In genomic region chr4:89110541-89110985, GRCh38 we compare ENCODE assay signal across 8 cellular contexts. TPM values are rescaled to one million over a fixed set of nuclear protein-coding genes. Genes with fewer than 3 reads are reported as not detected.
DNase-seq lines count a peak whose midpoint lies in the region; ATAC-seq and TF ChIP-seq lines count a peak whose summit lies in the region.

No MANE protein-coding gene starts in this region.

- H3K36me3 ChIP-seq in gastroesophageal sphincter = no peaks in the 10 kb centered on the region

- DNase-seq in activated naive CD4-positive, alpha-beta T cell treated with Interleukin-2 at 50 U/mL for 16 hours = no peak
- DNase-seq in T-cell = peak in 2 of 34 experiments; percentile 2
- DNase-seq in skeletal muscle cell (ENCODE audit: low read depth) = no peak
- no peak for DNase-seq in COLO829 (ENCODE audit: low spot score)
- no peak for DNase-seq in GM19240 (ENCODE audit: insufficient read length, low spot score)

- no peak for TF ChIP-seq EP300 in gastroesophageal sphincter (IDR thresholded peaks at IDR 0.05)

- H3K27ac ChIP-seq in gastroesophageal sphincter = peak overlapping the region in 3 of 4 donors; percentile 80 to 87 (median 85)

- H3K9me3 ChIP-seq in gastroesophageal sphincter = no peaks in the 10 kb centered on the region

- CTCF ChIA-PET in T-cell (lab: Charles Lee) = interaction anchor here in 1 of 2 donors (0.7 kb wide), 1 partner anchor 56 kb away, joined by 3 read pairs; no protein-coding TSS in a partner anchor

- POLR2A ChIA-PET in T-cell (lab: Charles Lee) = no interaction called here

- WGBS in gastroesophageal sphincter (ENCODE audit: low coverage in 1 of 2), 2 donors = 2 to 4% methylated on average over 4 to 7 of the region's 30 CpGs

- TF ChIP-seq CTCF in gastroesophageal sphincter (IDR thresholded peaks at IDR 0.05) = no peak

- H3K4me3 Mint-ChIP-seq in activated naive CD4-positive, alpha-beta T cell treated with anti-CD3 and anti-CD28 coated beads, Interleukin-2, amount 50 U/mL, for 24 hours = peak overlapping the region; percentile 92
- peak overlapping the region; percentile 86 to 92 (median 87) for H3K4me3 Mint-ChIP-seq in T-cell

- peaks cover 14% of the 10 kb centered on the region for H3K9me3 Mint-ChIP-seq in activated naive CD4-positive, alpha-beta T cell treated with anti-CD3 and anti-CD28 coated beads, Interleukin-2, amount 50 U/mL, for 24 hours
- H3K9me3 Mint-ChIP-seq in T-cell = peaks cover 4 to 8% (median 7%) of the 10 kb centered on the region in 3 donors

- no peaks in the 10 kb centered on the region for H3K27me3 ChIP-seq in gastroesophageal sphincter

- peaks cover 16% of the 10 kb centered on the region for H3K36me3 Mint-ChIP-seq in activated naive CD4-positive, alpha-beta T cell treated with anti-CD3 and anti-CD28 coated beads, Interleukin-2, amount 50 U/mL, for 24 hours
- H3K36me3 Mint-ChIP-seq in T-cell = peaks cover 25% of the 10 kb centered on the region

- no peak for TF ChIP-seq POLR2A in gastroesophageal sphincter (IDR thresholded peaks at IDR 0.05)

- H3K27ac Mint-ChIP-seq in activated naive CD4-positive, alpha-beta T cell treated with anti-CD3 and anti-CD28 coated beads, Interleukin-2, amount 50 U/mL, for 24 hours = peak overlapping the region; percentile 93
- H3K27ac Mint-ChIP-seq in T-cell = peak overlapping the region; percentile 75

- H3K4me3 ChIP-seq in gastroesophageal sphincter (peak overlapping the region; percentile 82 to 96), skeletal muscle cell (ENCODE audit: low read depth, low read length) (peak overlapping the region; percentile 80)

- H3K4me1 Mint-ChIP-seq in activated naive CD4-positive, alpha-beta T cell treated with anti-CD3 and anti-CD28 coated beads, Interleukin-2, amount 50 U/mL, for 24 hours = peaks cover 25% of the 10 kb centered on the region
- peaks cover 20 to 29% (median 25%) of the 10 kb centered on the region in 3 donors for H3K4me1 Mint-ChIP-seq in T-cell

- peaks cover 0 to 21% (median 3%) of the 10 kb centered on the region in 3 donors for H3K4me1 ChIP-seq in gastroesophageal sphincter

- H3K27me3 Mint-ChIP-seq in activated naive CD4-positive, alpha-beta T cell treated with anti-CD3 and anti-CD28 coated beads, Interleukin-2, amount 50 U/mL, for 24 hours = peaks cover 10% of the 10 kb centered on the region
- peaks cover 0 to 9% of the 10 kb centered on the region in 2 donors for H3K27me3 Mint-ChIP-seq in T-cell

- no peak for ATAC-seq in T-cell (replicated peaks in 1 of 4)
- no peak for ATAC-seq in gastroesophageal sphincter
- ATAC-seq in GM18858 (IDR thresholded peaks at IDR 0.05; ENCODE audit: unreplicated experiment) = no peak

RNA-seq across cellular contexts. Expression of gene TIGD2, which starts 0.8 kb away (rescaled TPM):
- 1 to 10 TPM; 3.8 to 6.7 (median 5.2) TPM for total RNA-seq in T-cell
- total RNA-seq in gastroesophageal sphincter = 1 to 10 TPM; 1.2 to 4.5 (median 2.9) TPM

RNA-seq across cellular contexts. Expression of gene FAM13A, which starts 53.6 kb away (rescaled TPM):
- total RNA-seq in T-cell = 10 to 100 TPM; 11.3 to 92.9 (median 22.7) TPM
- 10 to 100 TPM; 22.8 to 46.9 (median 35.2) TPM for total RNA-seq in gastroesophageal sphincter
